ENCODE assay signal across 1 cellular context in the genomic region with DNA sequence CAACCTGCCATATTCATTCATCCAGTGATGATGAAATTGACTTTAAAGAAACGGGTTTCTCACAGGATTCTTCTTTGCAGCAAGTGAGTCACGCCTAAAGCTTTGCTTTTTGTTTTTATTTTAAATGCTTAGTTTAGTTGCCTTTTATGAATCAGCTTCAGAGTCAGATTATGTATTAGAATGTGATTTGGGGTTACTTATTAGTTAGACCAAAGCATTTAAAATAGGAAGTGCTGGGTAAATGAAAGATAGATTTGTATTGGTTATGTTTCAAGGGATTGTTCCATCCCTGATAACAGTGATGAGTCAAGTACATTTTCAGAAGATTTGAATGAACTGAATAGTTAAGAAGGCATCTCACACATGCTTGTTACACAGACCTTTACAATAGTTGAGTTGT.
TF ChIP-seq lines count a peak whose summit lies in the region.

No MANE protein-coding gene starts in this region.

TF ChIP-seq in HepG2, 621 proteins besides CTCF, POLR2A, EP300 and RAD21:
- TF ChIP-seq ZNF17 (CRISPR knock-in tag; IDR thresholded peaks at IDR 0.05) (no peak), SOX5 (CRISPR knock-in tag; IDR thresholded peaks at IDR 0.05; ENCODE audit: borderline replicate concordance) (no peak), IKZF1 (IDR thresholded peaks at IDR 0.05) (no peak), HIVEP1 (CRISPR knock-in tag; IDR thresholded peaks at IDR 0.05) (no peak), ZNF383 (CRISPR knock-in tag; IDR thresholded peaks at IDR 0.05; ENCODE audit: borderline replicate concordance) (no peak), TCF12 (IDR thresholded peaks at IDR 0.05) (no peak), TCF12 (CRISPR knock-in tag; IDR thresholded peaks at IDR 0.05) (no peak), REL (CRISPR knock-in tag; conservative IDR thresholded peaks at IDR 0.05) (no peak), STAG1 (CRISPR knock-in tag; IDR thresholded peaks at IDR 0.05) (no peak), ZNF607 (CRISPR knock-in tag; IDR thresholded peaks at IDR 0.05; ENCODE audit: borderline replicate concordance) (no peak), SSRP1 (CRISPR knock-in tag; IDR thresholded peaks at IDR 0.05) (no peak)
- TF ChIP-seq, protein P1, sequence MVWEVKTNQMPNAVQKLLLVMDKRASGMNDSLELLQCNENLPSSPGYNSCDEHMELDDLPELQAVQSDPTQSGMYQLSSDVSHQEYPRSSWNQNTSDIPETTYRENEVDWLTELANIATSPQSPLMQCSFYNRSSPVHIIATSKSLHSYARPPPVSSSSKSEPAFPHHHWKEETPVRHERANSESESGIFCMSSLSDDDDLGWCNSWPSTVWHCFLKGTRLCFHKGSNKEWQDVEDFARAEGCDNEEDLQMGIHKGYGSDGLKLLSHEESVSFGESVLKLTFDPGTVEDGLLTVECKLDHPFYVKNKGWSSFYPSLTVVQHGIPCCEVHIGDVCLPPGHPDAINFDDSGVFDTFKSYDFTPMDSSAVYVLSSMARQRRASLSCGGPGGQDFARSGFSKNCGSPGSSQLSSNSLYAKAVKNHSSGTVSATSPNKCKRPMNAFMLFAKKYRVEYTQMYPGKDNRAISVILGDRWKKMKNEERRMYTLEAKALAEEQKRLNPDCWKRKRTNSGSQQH (CRISPR knock-in tag; IDR thresholded peaks at IDR 0.05; ENCODE audit: low read depth) = no peak
- TF ChIP-seq, protein P2, sequence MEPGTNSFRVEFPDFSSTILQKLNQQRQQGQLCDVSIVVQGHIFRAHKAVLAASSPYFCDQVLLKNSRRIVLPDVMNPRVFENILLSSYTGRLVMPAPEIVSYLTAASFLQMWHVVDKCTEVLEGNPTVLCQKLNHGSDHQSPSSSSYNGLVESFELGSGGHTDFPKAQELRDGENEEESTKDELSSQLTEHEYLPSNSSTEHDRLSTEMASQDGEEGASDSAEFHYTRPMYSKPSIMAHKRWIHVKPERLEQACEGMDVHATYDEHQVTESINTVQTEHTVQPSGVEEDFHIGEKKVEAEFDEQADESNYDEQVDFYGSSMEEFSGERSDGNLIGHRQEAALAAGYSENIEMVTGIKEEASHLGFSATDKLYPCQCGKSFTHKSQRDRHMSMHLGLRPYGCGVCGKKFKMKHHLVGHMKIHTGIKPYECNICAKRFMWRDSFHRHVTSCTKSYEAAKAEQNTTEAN (CRISPR knock-in tag; conservative IDR thresholded peaks at IDR 0.05) = no peak
- TF ChIP-seq, protein P3, sequence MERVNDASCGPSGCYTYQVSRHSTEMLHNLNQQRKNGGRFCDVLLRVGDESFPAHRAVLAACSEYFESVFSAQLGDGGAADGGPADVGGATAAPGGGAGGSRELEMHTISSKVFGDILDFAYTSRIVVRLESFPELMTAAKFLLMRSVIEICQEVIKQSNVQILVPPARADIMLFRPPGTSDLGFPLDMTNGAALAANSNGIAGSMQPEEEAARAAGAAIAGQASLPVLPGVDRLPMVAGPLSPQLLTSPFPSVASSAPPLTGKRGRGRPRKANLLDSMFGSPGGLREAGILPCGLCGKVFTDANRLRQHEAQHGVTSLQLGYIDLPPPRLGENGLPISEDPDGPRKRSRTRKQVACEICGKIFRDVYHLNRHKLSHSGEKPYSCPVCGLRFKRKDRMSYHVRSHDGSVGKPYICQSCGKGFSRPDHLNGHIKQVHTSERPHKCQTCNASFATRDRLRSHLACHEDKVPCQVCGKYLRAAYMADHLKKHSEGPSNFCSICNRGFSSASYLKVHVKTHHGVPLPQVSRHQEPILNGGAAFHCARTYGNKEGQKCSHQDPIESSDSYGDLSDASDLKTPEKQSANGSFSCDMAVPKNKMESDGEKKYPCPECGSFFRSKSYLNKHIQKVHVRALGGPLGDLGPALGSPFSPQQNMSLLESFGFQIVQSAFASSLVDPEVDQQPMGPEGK (CRISPR knock-in tag; IDR thresholded peaks at IDR 0.05) = no peak
TF ChIP-seq in HepG2: peak in this region for 0.
